8 cellular contexts compared by ENCODE assay signal in genomic region chr5:111530298-111530740, GRCh38. TPM values are rescaled to one million over a fixed set of nuclear protein-coding genes. Genes with fewer than 3 reads are reported as not detected.
A peak's percentile ranks its signal among the peaks of the same experiment; 100 is the strongest.
DNase-seq lines count a peak whose midpoint lies in the region; ATAC-seq and TF ChIP-seq lines count a peak whose summit lies in the region.

No MANE protein-coding gene starts in this region.

- TF ChIP-seq CTCF in GM06990 (IDR thresholded peaks at IDR 0.05; ENCODE audit: insufficient read depth, low read length, poor library complexity, severe bottlenecking) (no peak), foreskin fibroblast (IDR thresholded peaks at IDR 0.05; ENCODE audit: low read depth, low read length) (no peak), sigmoid colon (IDR thresholded peaks at IDR 0.05) (no peak)

- intact Hi-C loops in sigmoid colon (cut with DNase I) = loop anchor here (5.0 kb wide), 1 partner anchor 617 kb away; no protein-coding TSS in a partner anchor

- TF ChIP-seq EP300 in sigmoid colon (IDR thresholded peaks at IDR 0.05) = no peak

- peak; percentile 100 for ATAC-seq in HG02610 (IDR thresholded peaks at IDR 0.05; ENCODE audit: unreplicated experiment)

- H3K4me1 ChIP-seq in sigmoid colon = no peaks in the 10 kb centered on the region

- H3K4me3 ChIP-seq in GM06990 (replicated peaks; ENCODE audit: low read depth, low read length) = no peak overlapping the region
- H3K4me3 ChIP-seq in foreskin fibroblast (ENCODE audit: low read depth in 1 of 2, low read length in 2 of 2) = no peak overlapping the region
- no peak overlapping the region for H3K4me3 ChIP-seq in sigmoid colon

- peak; percentile 36 for DNase-seq in GM06990 (ENCODE audit: extremely low read depth, insufficient read length)
- peak; percentile 98 for DNase-seq in NOMO-1 treated with dmso at 0.1 percent for 144 hours (lab: John Stamatoyannopoulos, UW; ENCODE audit: unreplicated experiment)
- DNase-seq in activated CD8-positive, alpha-beta memory T cell treated with anti-CD3 and anti-CD28 coated beads, Interleukin-2, amount 50 U/mL, for 48 hours = peak; percentile 79
- DNase-seq in foreskin fibroblast = peak; percentile 35 to 54
- peak; percentile 86 for DNase-seq in sigmoid colon
- no peak for DNase-seq in HuH-7 (ENCODE audit: low spot score)
- DNase-seq in NCI-H524 (lab: John Stamatoyannopoulos, UW) = no peak

- WGBS in sigmoid colon, 2 donors = 13 to 25% methylated on average over 10 of the region's 10 CpGs

- H3K27me3 ChIP-seq in GM06990 (replicated peaks; ENCODE audit: control insufficient read depth, insufficient read depth, low read length) (no peaks in the 10 kb centered on the region), sigmoid colon (no peaks in the 10 kb centered on the region)

- no peak for TF ChIP-seq POLR2A in sigmoid colon (IDR thresholded peaks at IDR 0.05)

- H3K36me3 ChIP-seq in GM06990 (ENCODE audit: control insufficient read depth, insufficient read depth, low read length) = no peaks in the 10 kb centered on the region
- no peaks in the 10 kb centered on the region for H3K36me3 ChIP-seq in sigmoid colon

- no peaks in the 10 kb centered on the region for H3K9me3 ChIP-seq in sigmoid colon

- peak overlapping the region in 1 of 4 donors; percentile 28 for H3K27ac ChIP-seq in sigmoid colon

RNA-seq across cellular contexts. Expression of gene STARD4, which starts 18.0 kb away (rescaled TPM):
- total RNA-seq in sigmoid colon = 1 to 10 TPM; 3.3 to 8.6 (median 7.8) TPM
- 10 to 100 TPM; 13.2 to 24.5 (median 23.9) TPM for polyA plus RNA-seq in sigmoid colon

Comparison
In these comparisons a context has a peak if more than half of its experiments do, and no peak if none do; other contexts are left out.
1. DNase-seq: peak in GM06990 (single experiment), NOMO-1 treated with dmso at 0.1 percent for 144 hours (single experiment), activated CD8-positive, alpha-beta memory T cell treated with anti-CD3 and anti-CD28 coated beads, Interleukin-2, amount 50 U/mL, for 48 hours (single experiment), foreskin fibroblast (2 of 2) and sigmoid colon (single experiment); none in HuH-7 (single experiment) and NCI-H524 (0 of 2).